Comparison of ENCODE assay signal across 1 cellular context in genomic region chr5:149375434-149375833, GRCh38.
TF ChIP-seq lines count a peak whose summit lies in the region.

No MANE protein-coding gene starts in this region.

TF ChIP-seq in K562, 482 proteins besides CTCF, POLR2A, EP300 and RAD21:
- TF ChIP-seq, protein P1, sequence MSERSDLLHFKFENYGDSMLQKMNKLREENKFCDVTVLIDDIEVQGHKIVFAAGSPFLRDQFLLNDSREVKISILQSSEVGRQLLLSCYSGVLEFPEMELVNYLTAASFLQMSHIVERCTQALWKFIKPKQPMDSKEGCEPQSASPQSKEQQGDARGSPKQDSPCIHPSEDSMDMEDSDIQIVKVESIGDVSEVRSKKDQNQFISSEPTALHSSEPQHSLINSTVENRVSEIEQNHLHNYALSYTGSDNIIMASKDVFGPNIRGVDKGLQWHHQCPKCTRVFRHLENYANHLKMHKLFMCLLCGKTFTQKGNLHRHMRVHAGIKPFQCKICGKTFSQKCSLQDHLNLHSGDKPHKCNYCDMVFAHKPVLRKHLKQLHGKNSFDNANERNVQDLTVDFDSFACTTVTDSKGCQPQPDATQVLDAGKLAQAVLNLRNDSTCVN (CRISPR knock-in tag; IDR thresholded peaks at IDR 0.05), result no peak
- TF ChIP-seq ZNF766 (CRISPR knock-in tag; conservative IDR thresholded peaks at IDR 0.05) (no peak), ZFP36 (IDR thresholded peaks at IDR 0.05; ENCODE audit: low read depth, low read length, partially characterized antibody) (no peak), NR2C1 (IDR thresholded peaks at IDR 0.05) (no peak), NR2C1 (tag; IDR thresholded peaks at IDR 0.05) (no peak), ZNF121 (CRISPR knock-in tag; conservative IDR thresholded peaks at IDR 0.05) (peak; percentile 32; the same call in 1 of the 2 replicates), CREBBP (IDR thresholded peaks at IDR 0.05; ENCODE audit: low read depth, low read length) (no peak), ZNF408 (CRISPR knock-in tag; IDR thresholded peaks at IDR 0.05; ENCODE audit: low read depth) (no peak)
- TF ChIP-seq, protein P2, sequence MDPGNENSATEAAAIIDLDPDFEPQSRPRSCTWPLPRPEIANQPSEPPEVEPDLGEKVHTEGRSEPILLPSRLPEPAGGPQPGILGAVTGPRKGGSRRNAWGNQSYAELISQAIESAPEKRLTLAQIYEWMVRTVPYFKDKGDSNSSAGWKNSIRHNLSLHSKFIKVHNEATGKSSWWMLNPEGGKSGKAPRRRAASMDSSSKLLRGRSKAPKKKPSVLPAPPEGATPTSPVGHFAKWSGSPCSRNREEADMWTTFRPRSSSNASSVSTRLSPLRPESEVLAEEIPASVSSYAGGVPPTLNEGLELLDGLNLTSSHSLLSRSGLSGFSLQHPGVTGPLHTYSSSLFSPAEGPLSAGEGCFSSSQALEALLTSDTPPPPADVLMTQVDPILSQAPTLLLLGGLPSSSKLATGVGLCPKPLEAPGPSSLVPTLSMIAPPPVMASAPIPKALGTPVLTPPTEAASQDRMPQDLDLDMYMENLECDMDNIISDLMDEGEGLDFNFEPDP (CRISPR knock-in tag; IDR thresholded peaks at IDR 0.05), result no peak
